1 cellular context compared by ENCODE assay signal in genomic region chr1:165402517-165403111, GRCh38.
TF ChIP-seq lines count a peak whose summit lies in the region.

No MANE protein-coding gene starts in this region.

TF ChIP-seq in HepG2, 621 proteins besides CTCF, POLR2A, EP300 and RAD21:
- TF ChIP-seq MNT (IDR thresholded peaks at IDR 0.05), result peak; percentile 95
- TF ChIP-seq HNF1A (IDR thresholded peaks at IDR 0.05; ENCODE audit: low read depth), result no peak
- TF ChIP-seq HNF1A (CRISPR knock-in tag; IDR thresholded peaks at IDR 0.05; ENCODE audit: borderline replicate concordance), result no peak
- TF ChIP-seq RFXANK (CRISPR knock-in tag; IDR thresholded peaks at IDR 0.05), result no peak
- TF ChIP-seq, protein P1, sequence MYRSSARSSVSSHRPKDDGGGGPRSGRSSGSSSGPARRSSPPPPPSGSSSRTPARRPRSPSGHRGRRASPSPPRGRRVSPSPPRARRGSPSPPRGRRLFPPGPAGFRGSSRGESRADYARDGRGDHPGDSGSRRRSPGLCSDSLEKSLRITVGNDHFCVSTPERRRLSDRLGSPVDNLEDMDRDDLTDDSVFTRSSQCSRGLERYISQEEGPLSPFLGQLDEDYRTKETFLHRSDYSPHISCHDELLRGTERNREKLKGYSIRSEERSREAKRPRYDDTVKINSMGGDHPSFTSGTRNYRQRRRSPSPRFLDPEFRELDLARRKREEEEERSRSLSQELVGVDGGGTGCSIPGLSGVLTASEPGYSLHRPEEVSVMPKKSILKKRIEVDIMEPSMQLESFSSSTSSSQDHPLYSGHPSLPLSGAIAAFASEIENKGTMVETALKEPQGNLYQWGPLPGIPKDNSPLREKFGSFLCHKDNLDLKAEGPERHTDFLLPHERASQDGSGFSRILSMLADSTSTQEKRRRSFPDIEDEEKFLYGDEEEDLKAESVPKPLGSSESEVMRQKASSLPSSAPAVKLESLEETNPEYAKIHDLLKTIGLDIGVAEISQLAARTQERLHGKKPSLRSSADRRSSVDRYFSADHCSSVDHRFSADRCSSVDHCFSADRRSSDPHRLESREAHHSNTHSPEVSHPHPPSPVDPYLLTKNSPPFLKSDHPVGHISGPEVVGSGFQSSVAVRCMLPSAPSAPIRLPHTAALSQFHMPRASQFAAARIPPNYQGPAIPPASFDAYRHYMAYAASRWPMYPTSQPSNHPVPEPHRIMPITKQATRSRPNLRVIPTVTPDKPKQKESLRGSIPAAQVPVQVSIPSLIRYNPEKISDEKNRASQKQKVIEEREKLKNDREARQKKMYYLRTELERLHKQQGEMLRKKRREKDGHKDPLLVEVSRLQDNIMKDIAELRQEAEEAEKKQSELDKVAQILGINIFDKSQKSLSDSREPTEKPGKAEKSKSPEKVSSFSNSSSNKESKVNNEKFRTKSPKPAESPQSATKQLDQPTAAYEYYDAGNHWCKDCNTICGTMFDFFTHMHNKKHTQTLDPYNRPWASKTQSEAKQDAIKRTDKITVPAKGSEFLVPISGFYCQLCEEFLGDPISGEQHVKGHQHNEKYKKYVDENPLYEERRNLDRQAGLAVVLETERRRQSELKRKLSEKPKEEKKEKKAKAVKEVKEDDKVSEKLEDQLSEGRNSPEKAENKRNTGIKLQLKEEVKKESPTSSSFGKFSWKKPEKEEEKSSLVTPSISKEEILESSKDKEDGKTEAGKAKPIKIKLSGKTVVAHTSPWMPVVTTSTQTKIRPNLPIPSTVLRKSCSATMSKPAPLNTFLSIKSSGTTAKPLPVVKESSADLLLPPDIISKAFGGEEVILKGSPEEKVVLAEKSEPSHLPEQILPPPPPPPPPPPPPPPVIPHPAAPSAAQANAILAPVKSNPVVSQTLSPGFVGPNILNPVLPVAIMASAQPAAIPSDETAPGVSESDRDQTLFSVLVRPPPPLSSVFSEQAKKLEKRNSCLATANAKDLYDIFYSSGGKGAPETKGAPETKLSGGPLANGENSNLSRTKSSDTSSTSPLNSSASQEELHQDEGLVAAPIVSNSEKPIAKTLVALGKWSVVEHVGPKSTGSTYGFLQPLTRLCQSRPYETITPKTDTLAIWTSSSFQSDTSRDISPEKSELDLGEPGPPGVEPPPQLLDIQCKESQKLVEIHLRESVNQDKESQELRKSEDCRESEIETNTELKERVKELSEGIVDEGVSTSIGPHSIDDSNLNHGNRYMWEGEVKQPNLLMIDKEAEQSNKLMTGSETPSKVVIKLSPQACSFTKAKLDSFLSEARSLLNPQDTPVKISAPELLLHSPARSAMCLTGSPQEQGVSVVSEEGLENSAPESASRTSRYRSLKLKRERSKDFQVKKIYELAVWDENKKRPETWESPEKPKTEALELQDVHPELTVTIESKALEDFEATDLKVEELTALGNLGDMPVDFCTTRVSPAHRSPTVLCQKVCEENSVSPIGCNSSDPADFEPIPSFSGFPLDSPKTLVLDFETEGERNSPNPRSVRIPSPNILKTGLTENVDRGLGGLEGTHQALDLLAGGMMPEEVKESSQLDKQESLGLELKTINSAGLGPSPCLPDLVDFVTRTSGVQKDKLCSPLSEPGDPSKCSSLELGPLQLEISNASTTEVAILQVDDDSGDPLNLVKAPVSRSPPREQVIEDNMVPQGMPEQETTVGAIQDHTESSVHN (CRISPR knock-in tag; IDR thresholded peaks at IDR 0.05), result no peak
